Comparison of ENCODE assay signal across 8 cellular contexts in genomic region chr12:47636908-47637780, GRCh38.
A peak's percentile ranks its signal among the peaks of the same experiment; 100 is the strongest.
DNase-seq lines count a peak whose midpoint lies in the region; ATAC-seq, FAIRE-seq and TF ChIP-seq lines count a peak whose summit lies in the region.

No MANE protein-coding gene starts in this region.

- H3K27ac ChIP-seq in A549: peak overlapping the region; percentile 59 to 75; a peak in 5 of 6 replicates
- H3K27ac ChIP-seq in H9 (ENCODE audit: insufficient read length, low read depth, low read length): no peak overlapping the region
- H3K27ac ChIP-seq in brain microvascular endothelial cell: no peak overlapping the region

- no peak overlapping the region for H3K23ac ChIP-seq in H9 (ENCODE audit: insufficient read length, low read depth, low read length)

- no peak for TF ChIP-seq POLR2A in A549 (IDR thresholded peaks at IDR 0.05; ENCODE audit: low read length)

- no peak for FAIRE-seq in A549 (lab: Jason Lieb, UNC)

- no peaks in the 10 kb centered on the region for H3K36me3 ChIP-seq in brain microvascular endothelial cell (replicated peaks)
- no peaks in the 10 kb centered on the region for H3K36me3 ChIP-seq in mucosa of descending colon (ENCODE audit: low read depth)

- H2AK5ac ChIP-seq in H9 (ENCODE audit: insufficient read length, low read length): no peak overlapping the region

- peaks cover 19% of the 10 kb centered on the region; the same call in 1 of the 3 replicates for H3K9me3 ChIP-seq in A549
- H3K9me3 ChIP-seq in H9 (ENCODE audit: control insufficient read depth, low read depth, low read length): no peaks in the 10 kb centered on the region
- peaks cover 6% of the 10 kb centered on the region for H3K9me3 ChIP-seq in mucosa of descending colon

- H3K4me3 ChIP-seq in A549 (no peak overlapping the region), brain microvascular endothelial cell (ENCODE audit: low read depth, low read length) (no peak overlapping the region), mucosa of descending colon (no peak overlapping the region)

- CTCF ChIA-PET in A549 (lab: Yijun Ruan, JAX): interaction anchor here (0.6 to 2.5 kb wide), 15 partner anchors 8 to 976 kb away, joined by 3 to 7 read pairs (median 3); no protein-coding TSS in a partner anchor

- peak; percentile 24 to 40; a peak in 3 of 5 replicates for TF ChIP-seq RAD21 in A549 (conservative IDR thresholded peaks at IDR 0.05 in 1 of 2, IDR thresholded peaks at IDR 0.05 in 1 of 2)

- no peak overlapping the region for H2BK5ac ChIP-seq in H9 (ENCODE audit: insufficient read length, low read length)

- peaks cover 30 to 44% (median 41%) of the 10 kb centered on the region in 3 experiments for H3K36me3 Mint-ChIP-seq in H9 (ENCODE audit: insufficient read depth in 1 of 3, low read depth in 3 of 3)

- no peak overlapping the region for H4K91ac ChIP-seq in H9 (ENCODE audit: insufficient read length, low read depth, low read length)

- H3T11ph ChIP-seq in H9 (ENCODE audit: low read length): no peak overlapping the region

- H3K79me1 ChIP-seq in H9 (ENCODE audit: insufficient read depth, low read depth, low read length, poor library complexity, severe bottlenecking): no peaks in the 10 kb centered on the region

- peaks cover 11 to 12% of the 10 kb centered on the region in 2 experiments for H3K4me1 Mint-ChIP-seq in H9

- peak overlapping the region; percentile 56 for H3K18ac ChIP-seq in H9 (ENCODE audit: insufficient read length, low read depth, low read length)

- peak overlapping the region; percentile 36; the same call in 2 of the 3 replicates for H3K4me2 ChIP-seq in A549
- no peak overlapping the region for H3K4me2 ChIP-seq in H9 (ENCODE audit: insufficient read depth, insufficient read length, low read length)

- no peak overlapping the region for H2BK20ac ChIP-seq in H9 (ENCODE audit: low read depth, low read length, poor library complexity, severe bottlenecking)

- no peaks in the 10 kb centered on the region for H4K20me1 ChIP-seq in H9 (ENCODE audit: control insufficient read depth, insufficient read depth, insufficient read length)

- H4K8ac ChIP-seq in H9 (replicated peaks; ENCODE audit: insufficient read length, low read depth, low read length): no peak overlapping the region

- H3K9me3 Mint-ChIP-seq in H9: peaks cover 32 to 54% of the 10 kb centered on the region in 2 experiments

- peak in 1 of 2 experiments; percentile 78 for DNase-seq in A549 (ENCODE audit: low read depth in 1 of 2, low spot score in 1 of 2)
- peak; percentile 96 for DNase-seq in H9
- DNase-seq in SHP77 treated with DMSO at 0.1 percent for 48 hours (lab: John Stamatoyannopoulos, UW): peak; percentile 26
- peak; percentile 42 for DNase-seq in brain microvascular endothelial cell
- peak; percentile 40 to 55 (median 47) for DNase-seq in mucosa of descending colon
- no peak for DNase-seq in effector CD8-positive, alpha-beta T cell (lab: John Stamatoyannopoulos, UW)
- DNase-seq in DMS79 treated with DMSO at 0.1 percent for 48 hours (lab: John Stamatoyannopoulos, UW): no peak

- intact Hi-C loops in mucosa of descending colon (cut with DNase I, micrococcal nuclease): no loop called here

- peak in 1 of 2 experiments; percentile 76; a peak in 3 of 6 replicates for ATAC-seq in A549
- peak; percentile 28 for ATAC-seq in mucosa of descending colon
- ATAC-seq in GM21447 (IDR thresholded peaks at IDR 0.05; ENCODE audit: unreplicated experiment): no peak

- WGBS in A549 (ENCODE audit: missing lambda C conversion rate): 49% methylated on average over 8 of the region's 8 CpGs
- no CpG with 5 or more reads among the region's 8 CpGs for WGBS in H9 (ENCODE audit: extremely low coverage, insufficient read length, low lambda C conversion rate)

- H3K9ac ChIP-seq in H9 (ENCODE audit: extremely low read depth, insufficient read length, low read length): no peak overlapping the region

- in situ Hi-C loops in brain microvascular endothelial cell (cut with HindIII; ENCODE audit: low pct_ligation_motif_present, low sequenced_read_pairs): no loop called here

- no peak overlapping the region for H3K4ac ChIP-seq in H9 (ENCODE audit: low read depth, low read length)

- H3K27me3 ChIP-seq in H9 (ENCODE audit: insufficient read depth, low read length) (no peaks in the 10 kb centered on the region), brain microvascular endothelial cell (replicated peaks) (no peaks in the 10 kb centered on the region)

- H2AFZ ChIP-seq in H9 (ENCODE audit: low read length): no peak overlapping the region

- no peaks in the 10 kb centered on the region for H3K27me3 Mint-ChIP-seq in H9 (ENCODE audit: low read depth)

- H3K14ac ChIP-seq in H9 (ENCODE audit: insufficient read depth, low read length): peak overlapping the region; percentile 16; the same call in 1 of the 2 replicates

- TF ChIP-seq EP300 in A549 (IDR thresholded peaks at IDR 0.05): no peak

- no peak overlapping the region for H3K4me3 Mint-ChIP-seq in H9

- H3K23me2 ChIP-seq in H9 (ENCODE audit: insufficient read length, low read depth, low read length, poor library complexity, severe bottlenecking): no peaks in the 10 kb centered on the region

- H3K4me1 ChIP-seq in A549: peaks cover 10% of the 10 kb centered on the region
- no peaks in the 10 kb centered on the region; the same call in 1 of the 2 replicates for H3K4me1 ChIP-seq in H9 (ENCODE audit: insufficient read depth, low read length)
- no peaks in the 10 kb centered on the region for H3K4me1 ChIP-seq in mucosa of descending colon (ENCODE audit: low read depth)

- H2BK120ac ChIP-seq in H9 (ENCODE audit: low read depth, low read length, poor library complexity, severe bottlenecking): no peak overlapping the region

- POLR2A ChIA-PET in A549 (lab: Yijun Ruan, JAX): no interaction called here

- TF ChIP-seq CTCF in A549 (IDR thresholded peaks at IDR 0.05) (peak; percentile 54), H9 (conservative IDR thresholded peaks at IDR 0.05) (peak; percentile 89), brain microvascular endothelial cell (IDR thresholded peaks at IDR 0.05; ENCODE audit: low read depth, low read length, missing control alignments) (peak; percentile 82), mucosa of descending colon (IDR thresholded peaks at IDR 0.05) (no peak)

- no peak overlapping the region for H2BK12ac ChIP-seq in H9 (ENCODE audit: insufficient read length, low read depth, low read length)

- H2BK15ac ChIP-seq in H9 (ENCODE audit: low read depth, low read length): no peak overlapping the region

- peak overlapping the region in 1 of 3 experiments; percentile 87; a peak in 2 of 7 replicates for H3K27ac Mint-ChIP-seq in H9

- no peaks in the 10 kb centered on the region for H3K79me2 ChIP-seq in H9 (ENCODE audit: insufficient read depth, low read length)

- H3K56ac ChIP-seq in H9 (ENCODE audit: insufficient read length, low read depth, low read length): no peak overlapping the region

- H4K5ac ChIP-seq in H9 (ENCODE audit: insufficient read length, low read depth, low read length): no peak overlapping the region

TF ChIP-seq in A549, 52 proteins besides CTCF, POLR2A, EP300 and RAD21:
- TF ChIP-seq RFX5 (IDR thresholded peaks at IDR 0.05) (no peak), SMC3 (IDR thresholded peaks at IDR 0.05) (0 out of 3 replicates have a peak, but pooled peaks have one; percentile 24), KDM5A (IDR thresholded peaks at IDR 0.05) (no peak), MAFK (IDR thresholded peaks at IDR 0.05; ENCODE audit: partially characterized antibody) (peak; percentile 52), GATA3 (IDR thresholded peaks at IDR 0.05; ENCODE audit: borderline replicate concordance) (no peak)

Comparison
In these comparisons a context has a peak if more than half of its experiments do, and no peak if none do; other contexts are left out.
1. DNase-seq: peak in H9 (single experiment), SHP77 treated with DMSO at 0.1 percent for 48 hours (single experiment), brain microvascular endothelial cell (single experiment) and mucosa of descending colon (3 of 3); none in effector CD8-positive, alpha-beta T cell (single experiment) and DMS79 treated with DMSO at 0.1 percent for 48 hours (single experiment).
2. H3K27ac ChIP-seq: peak in A549 (2 of 2); none in H9 (single experiment) and brain microvascular endothelial cell (single experiment).